ENCODE assay signal across 9 cellular contexts in the genomic region with DNA sequence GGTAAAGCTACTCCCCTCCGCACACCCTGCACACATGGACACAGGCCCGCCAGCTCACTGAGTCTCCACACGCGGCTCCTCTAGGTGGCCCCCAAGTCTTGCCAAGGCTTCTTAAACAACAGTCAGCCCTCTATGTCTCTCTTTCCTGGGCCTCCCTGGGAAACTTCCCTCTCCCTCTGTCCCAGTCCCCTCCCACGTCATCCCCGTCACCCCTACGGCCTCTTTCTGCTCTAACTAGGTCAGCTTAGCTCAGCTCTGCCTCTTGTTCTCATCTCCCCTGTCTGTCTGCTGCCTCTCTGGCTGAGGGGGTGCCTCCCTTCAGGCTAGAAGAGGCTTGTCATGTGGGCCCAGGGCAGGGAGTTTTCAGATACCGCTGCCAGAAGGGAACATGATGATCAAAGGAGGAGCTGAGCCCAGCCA. TPM values are rescaled to one million over a fixed set of nuclear protein-coding genes. Genes with fewer than 3 reads are reported as not detected.
DNase-seq lines count a peak whose midpoint lies in the region; ATAC-seq and TF ChIP-seq lines count a peak whose summit lies in the region.
"Had no signal": no experiment of that assay in that cellular context is flagged by ENCODE, and none has a peak within 500 bp of the region (broad histone marks: within the 10 kb centered on the region; RNA-seq: fewer than 3 reads in every experiment).

No MANE protein-coding gene starts in this region.

- H3K27me3 Mint-ChIP-seq in activated CD8-positive, alpha-beta T cell treated with anti-CD3 and anti-CD28 coated beads, Interleukin-2, amount 10 ng/mL, durations not matched to agents 7 days and 5 days (ENCODE audit: low read depth): no peaks in the 10 kb centered on the region

- H3K4me1 Mint-ChIP-seq in activated CD8-positive, alpha-beta T cell treated with anti-CD3 and anti-CD28 coated beads, Interleukin-2, amount 10 ng/mL, durations not matched to agents 7 days and 5 days (ENCODE audit: low read depth): peaks cover 31% of the 10 kb centered on the region

- no peak for TF ChIP-seq POLR2A in GM18505 (IDR thresholded peaks at IDR 0.05; ENCODE audit: borderline replicate concordance, extremely low read depth, insufficient read depth, insufficient read length)

- CTCF ChIA-PET in activated CD8-positive, alpha-beta T cell treated with anti-CD3 and anti-CD28 coated beads, Interleukin-2, amount 10 ng/mL, durations not matched to agents 7 days and 5 days (lab: Charles Lee): interaction anchor here (1.0 to 2.4 kb wide), 2 partner anchors 76 to 132 kb away, joined by 3 to 8 read pairs; no protein-coding TSS in a partner anchor

- no peak for ATAC-seq in activated CD8-positive, alpha-beta T cell treated with anti-CD3 and anti-CD28 coated beads, Interleukin-2, amount 10 ng/mL, durations not matched to agents 7 days and 5 days
- no peak for ATAC-seq in HG03439 (IDR thresholded peaks at IDR 0.05; ENCODE audit: unreplicated experiment)
- no peak for ATAC-seq in GM19023 (IDR thresholded peaks at IDR 0.05; ENCODE audit: unreplicated experiment)
- no peak for ATAC-seq in GM21786 (IDR thresholded peaks at IDR 0.05; ENCODE audit: unreplicated experiment)
- no peak for ATAC-seq in GM18505 (IDR thresholded peaks at IDR 0.05; ENCODE audit: unreplicated experiment)

- DNase-seq in G401 (ENCODE audit: low spot score) (peak; percentile 32), foreskin fibroblast (peak; percentile 40 to 69), posterior vena cava (ENCODE audit: low spot score) (peak; percentile 80)
- no peak for DNase-seq in activated CD8-positive, alpha-beta T cell treated with anti-CD3 and anti-CD28 coated beads, Interleukin-2, amount 10 ng/mL, durations not matched to agents 7 days and 5 days
- DNase-seq: erythroblast had no signal

- no peaks in the 10 kb centered on the region for H3K9me3 Mint-ChIP-seq in activated CD8-positive, alpha-beta T cell treated with anti-CD3 and anti-CD28 coated beads, Interleukin-2, amount 10 ng/mL, durations not matched to agents 7 days and 5 days (ENCODE audit: insufficient read depth)

- POLR2A ChIA-PET in activated CD8-positive, alpha-beta T cell treated with anti-CD3 and anti-CD28 coated beads, Interleukin-2, amount 10 ng/mL, durations not matched to agents 7 days and 5 days (lab: Charles Lee): interaction anchor here (1.0 to 1.8 kb wide), 3 partner anchors 9 to 39 kb away, joined by 3 to 5 read pairs (median 5); a partner anchor contains a TSS

- peak; percentile 11 for TF ChIP-seq CTCF in foreskin fibroblast (IDR thresholded peaks at IDR 0.05; ENCODE audit: low read depth, low read length)

- no peak overlapping the region for H3K4me3 ChIP-seq in foreskin fibroblast (ENCODE audit: low read depth in 1 of 2, low read length in 2 of 2)

- intact Hi-C loops in posterior vena cava (cut with DNase I): no loop called here

- peak overlapping the region; percentile 58 for H3K27ac Mint-ChIP-seq in activated CD8-positive, alpha-beta T cell treated with anti-CD3 and anti-CD28 coated beads, Interleukin-2, amount 10 ng/mL, durations not matched to agents 7 days and 5 days

- in situ Hi-C loops in G401 (cut with HindIII; ENCODE audit: low sequenced_read_pairs): no loop called here

- H3K4me3 Mint-ChIP-seq in activated CD8-positive, alpha-beta T cell treated with anti-CD3 and anti-CD28 coated beads, Interleukin-2, amount 10 ng/mL, durations not matched to agents 7 days and 5 days: no peak overlapping the region

- peaks cover 56% of the 10 kb centered on the region for H3K36me3 Mint-ChIP-seq in activated CD8-positive, alpha-beta T cell treated with anti-CD3 and anti-CD28 coated beads, Interleukin-2, amount 10 ng/mL, durations not matched to agents 7 days and 5 days (ENCODE audit: low read depth)

RNA-seq across cellular contexts. Expression of a gene that starts 38.8 kb away (rescaled TPM):
- 41.5 and 53.2 TPM in 2 replicates for total RNA-seq in G401 (2014; rRNA removed; shearing (Covaris generic))
- total RNA-seq in activated CD8-positive, alpha-beta T cell treated with anti-CD3 and anti-CD28 coated beads, Interleukin-2, amount 10 ng/mL, durations not matched to agents 7 days and 5 days: 100 to 1,000 TPM; 303 to 312 TPM
- 10 to 100 TPM; 19.4 to 22.3 TPM for total RNA-seq in posterior vena cava

RNA-seq across cellular contexts. Expression of a gene that starts 47.9 kb away (rescaled TPM):
- 11.3 and 17.1 TPM in 2 replicates for total RNA-seq in G401 (2014; rRNA removed; shearing (Covaris generic))
- 10 to 100 TPM; 16.3 to 18.4 TPM for total RNA-seq in activated CD8-positive, alpha-beta T cell treated with anti-CD3 and anti-CD28 coated beads, Interleukin-2, amount 10 ng/mL, durations not matched to agents 7 days and 5 days
- total RNA-seq in posterior vena cava: 1 to 10 TPM; 6.8 to 7.5 TPM
